Comparison of ENCODE assay signal across 9 cellular contexts in genomic region chr4:87521757-87522374, GRCh38. TPM values are rescaled to one million over a fixed set of nuclear protein-coding genes. Genes with fewer than 3 reads are reported as not detected.
DNase-seq lines count a peak whose midpoint lies in the region; ATAC-seq and TF ChIP-seq lines count a peak whose summit lies in the region.
"Had no signal": no experiment of that assay in that cellular context is flagged by ENCODE, and none has a peak within 500 bp of the region (broad histone marks: within the 10 kb centered on the region; RNA-seq: fewer than 3 reads in every experiment).

No MANE protein-coding gene starts in this region.

- no peaks in the 10 kb centered on the region for H3K4me1 Mint-ChIP-seq in naive thymus-derived CD4-positive, alpha-beta T cell
- H3K4me1 Mint-ChIP-seq: activated naive CD4-positive, alpha-beta T cell treated with anti-CD3 and anti-CD28 coated beads, Interleukin-2, amount 50 U/mL, for 24 hours had no signal

- POLR2A ChIA-PET in naive thymus-derived CD4-positive, alpha-beta T cell (lab: Charles Lee) = no interaction called here
- POLR2A ChIA-PET in GM10248 (lab: Yijun Ruan, JAX) = no interaction called here

- DNase-seq in NCI-H1105 treated with DMSO at 0.1 percent for 48 hours (lab: John Stamatoyannopoulos, UW) (peak; percentile 66), colonic mucosa (no peak), mucosa of gallbladder (ENCODE audit: low spot score) (no peak), GM10248 (ENCODE audit: extremely low spot score) (no peak)
- DNase-seq in naive thymus-derived CD4-positive, alpha-beta T cell = no peak

- H3K36me3 ChIP-seq in colonic mucosa (no peaks in the 10 kb centered on the region), skeletal muscle tissue (ENCODE audit: control insufficient read depth in 3 of 3, insufficient read depth in 3 of 3, low read length in 3 of 3) (no peaks in the 10 kb centered on the region)
- no peaks in the 10 kb centered on the region for H3K36me3 ChIP-seq in naive thymus-derived CD4-positive, alpha-beta T cell (ENCODE audit: control insufficient read depth in 2 of 3, insufficient read depth in 3 of 3, low read length in 3 of 3)

- intact Hi-C loops in colonic mucosa (cut with DNase I) = no loop called here
- intact Hi-C loops in naive thymus-derived CD4-positive, alpha-beta T cell (cut with micrococcal nuclease) = no loop called here

- H3K27ac ChIP-seq in colonic mucosa (peak overlapping the region; percentile 65), skeletal muscle tissue (ENCODE audit: low read depth, low read length) (peak overlapping the region; percentile 83)
- H3K27ac ChIP-seq in naive thymus-derived CD4-positive, alpha-beta T cell (ENCODE audit: low read depth, low read length) = no peak overlapping the region

- H3K27me3 ChIP-seq in colonic mucosa = no peaks in the 10 kb centered on the region
- no peaks in the 10 kb centered on the region for H3K27me3 ChIP-seq in skeletal muscle tissue (ENCODE audit: control insufficient read depth in 3 of 3, insufficient read depth in 3 of 3, low read length in 3 of 3)
- no peaks in the 10 kb centered on the region for H3K27me3 ChIP-seq in naive thymus-derived CD4-positive, alpha-beta T cell (ENCODE audit: control insufficient read depth in 2 of 2, insufficient read depth in 2 of 2, low read length in 2 of 2)

- H3K27ac Mint-ChIP-seq in naive thymus-derived CD4-positive, alpha-beta T cell = no peak overlapping the region
- H3K27ac Mint-ChIP-seq: activated naive CD4-positive, alpha-beta T cell treated with anti-CD3 and anti-CD28 coated beads, Interleukin-2, amount 50 U/mL, for 24 hours had no signal

- H3K9me3 ChIP-seq in colonic mucosa (no peaks in the 10 kb centered on the region), skeletal muscle tissue (ENCODE audit: control insufficient read depth in 3 of 3, low read length in 3 of 3) (no peaks in the 10 kb centered on the region)
- H3K9me3 ChIP-seq in naive thymus-derived CD4-positive, alpha-beta T cell (ENCODE audit: control insufficient read depth in 2 of 3, low read length in 3 of 3) = no peaks in the 10 kb centered on the region

- TF ChIP-seq CTCF in colonic mucosa (IDR thresholded peaks at IDR 0.05) = no peak
- TF ChIP-seq CTCF in GM10248 (IDR thresholded peaks at IDR 0.05; ENCODE audit: control extremely low read depth, extremely low read depth, low read depth, missing control alignments) = no peak

- H3K36me3 Mint-ChIP-seq in naive thymus-derived CD4-positive, alpha-beta T cell = peaks cover 0 to 8% (median 0%) of the 10 kb centered on the region in 5 donors
- H3K36me3 Mint-ChIP-seq: activated naive CD4-positive, alpha-beta T cell treated with anti-CD3 and anti-CD28 coated beads, Interleukin-2, amount 50 U/mL, for 24 hours had no signal

- H3K9me3 Mint-ChIP-seq in naive thymus-derived CD4-positive, alpha-beta T cell = peaks cover 2 to 34% (median 12%) of the 10 kb centered on the region in 11 donors

- H3K4me3 ChIP-seq in colonic mucosa (no peak overlapping the region), skeletal muscle tissue (ENCODE audit: low read length in 3 of 3) (peak overlapping the region in 2 of 3 donors; percentile 24)
- no peak overlapping the region for H3K4me3 ChIP-seq in naive thymus-derived CD4-positive, alpha-beta T cell (ENCODE audit: low read length)

- CTCF ChIA-PET in naive thymus-derived CD4-positive, alpha-beta T cell (lab: Charles Lee) = no interaction called here
- CTCF ChIA-PET in GM10248 (lab: Yijun Ruan, JAX) = interaction anchor here (1.0 kb wide), 1 partner anchor 8 kb away, joined by 3 read pairs; no protein-coding TSS in a partner anchor

- H3K4me3 Mint-ChIP-seq in naive thymus-derived CD4-positive, alpha-beta T cell = no peak overlapping the region
- H3K4me3 Mint-ChIP-seq: activated naive CD4-positive, alpha-beta T cell treated with anti-CD3 and anti-CD28 coated beads, Interleukin-2, amount 50 U/mL, for 24 hours had no signal

- no peaks in the 10 kb centered on the region for H3K4me1 ChIP-seq in colonic mucosa
- H3K4me1 ChIP-seq in skeletal muscle tissue (ENCODE audit: control insufficient read depth in 3 of 3, insufficient read depth in 3 of 3, low read length in 3 of 3) = peaks cover 15 to 19% (median 17%) of the 10 kb centered on the region in 3 donors
- no peaks in the 10 kb centered on the region for H3K4me1 ChIP-seq in naive thymus-derived CD4-positive, alpha-beta T cell (ENCODE audit: control insufficient read depth in 2 of 2, insufficient read depth in 2 of 2, low read length in 2 of 2)

- peak; percentile 57 for ATAC-seq in GM21390 (IDR thresholded peaks at IDR 0.05; ENCODE audit: unreplicated experiment)
- ATAC-seq in naive thymus-derived CD4-positive, alpha-beta T cell = no peak
- ATAC-seq in GM21381 (IDR thresholded peaks at IDR 0.05; ENCODE audit: unreplicated experiment) = no peak

- no peak overlapping the region for H3K9ac ChIP-seq in colonic mucosa (ENCODE audit: low read depth in 2 of 2, low read length in 2 of 2)
- peak overlapping the region in 2 of 3 donors; percentile 51 to 54 for H3K9ac ChIP-seq in skeletal muscle tissue (ENCODE audit: low read depth in 1 of 3, low read length in 3 of 3)

- H3K27me3 Mint-ChIP-seq in naive thymus-derived CD4-positive, alpha-beta T cell = peaks cover 0 to 9% (median 0%) of the 10 kb centered on the region in 5 donors
- H3K27me3 Mint-ChIP-seq: activated naive CD4-positive, alpha-beta T cell treated with anti-CD3 and anti-CD28 coated beads, Interleukin-2, amount 50 U/mL, for 24 hours had no signal

RNA-seq across cellular contexts. Expression of gene SPARCL1, which starts 7.3 kb away (rescaled TPM):
- total RNA-seq in colonic mucosa (10 to 100 TPM; 18.4 to 84.0 TPM), skeletal muscle tissue (116 TPM), mucosa of gallbladder (539 TPM)
- not detected for total RNA-seq in naive thymus-derived CD4-positive, alpha-beta T cell
- polyA plus RNA-seq in naive thymus-derived CD4-positive, alpha-beta T cell = not detected

Comparison
In these comparisons a context has a peak if more than half of its experiments do, and no peak if none do; other contexts are left out.
1. H3K4me3 ChIP-seq: peak in skeletal muscle tissue (2 of 3); none in colonic mucosa (single experiment) and naive thymus-derived CD4-positive, alpha-beta T cell (single experiment).
2. H3K9ac ChIP-seq: peak in skeletal muscle tissue (2 of 3); none in colonic mucosa (0 of 2).
3. RNA of gene SPARCL1, which starts 7.3 kb away (total RNA-seq): 539 TPM in mucosa of gallbladder (single experiment), 116 TPM in skeletal muscle tissue (single experiment) and 18.4 to 84.0 TPM in colonic mucosa; not detected in naive thymus-derived CD4-positive, alpha-beta T cell; every median in the first group is over 10 times any median in the second.